ENCODE assay signal across 1 cellular context in genomic region chr4:110735691-110736090, GRCh38.
TF ChIP-seq lines count a peak whose summit lies in the region.

No MANE protein-coding gene starts in this region.

TF ChIP-seq in GM23338, 12 proteins besides CTCF, POLR2A, EP300 and RAD21 (continued from another document):
- TF ChIP-seq ZNF462 (CRISPR knock-in tag; IDR thresholded peaks at IDR 0.05) (no peak), CREB1 (CRISPR knock-in tag; IDR thresholded peaks at IDR 0.05; ENCODE audit: low read depth) (no peak), NANOG (IDR thresholded peaks at IDR 0.05; ENCODE audit: borderline replicate concordance) (no peak), ETS1 (IDR thresholded peaks at IDR 0.05) (no peak)
